Comparison of ENCODE assay signal across 23 cellular contexts in the genomic region with DNA sequence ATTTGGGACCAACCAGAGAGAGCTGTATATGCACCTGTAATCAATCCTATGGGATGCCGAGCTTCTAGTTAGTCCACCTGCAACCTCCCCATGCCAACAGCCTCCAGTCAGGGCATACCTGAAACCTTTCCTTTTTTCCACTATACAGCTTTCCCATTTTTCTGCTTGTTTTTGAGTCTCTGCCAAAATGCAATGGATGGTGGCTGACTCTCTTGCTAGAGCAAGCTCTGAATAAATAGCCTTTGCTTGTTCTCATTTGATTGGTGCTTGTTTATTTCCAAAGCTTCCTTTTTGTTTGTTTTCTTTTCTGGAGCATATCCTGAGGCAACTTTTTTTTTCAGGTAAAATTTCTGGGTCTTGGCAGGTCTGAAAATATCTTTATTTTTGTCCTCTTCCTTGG. TPM values are rescaled to one million over a fixed set of nuclear protein-coding genes. Genes with fewer than 3 reads are reported as not detected.
DNase-seq lines count a peak whose midpoint lies in the region; ATAC-seq and TF ChIP-seq lines count a peak whose summit lies in the region.
"Had no signal": no experiment of that assay in that cellular context is flagged by ENCODE, and none has a peak within 500 bp of the region (broad histone marks: within the 10 kb centered on the region; RNA-seq: fewer than 3 reads in every experiment).

No MANE protein-coding gene starts in this region.

- no peaks in the 10 kb centered on the region for H3K27me3 ChIP-seq in psoas muscle (ENCODE audit: insufficient read depth in 3 of 3, low read length in 2 of 3)
- H3K27me3 ChIP-seq: cardiac muscle cell had no signal

- peaks cover 42% of the 10 kb centered on the region for H3K4me1 ChIP-seq in psoas muscle

- H3K27ac ChIP-seq in 22Rv1 (peak overlapping the region; percentile 43), coronary artery (peak overlapping the region; percentile 2 to 57), psoas muscle (peak overlapping the region; percentile 54)
- H3K27ac ChIP-seq: cardiac muscle cell, lower lobe of right lung, SK-N-MC had no signal

- no peaks in the 10 kb centered on the region for H3K36me3 ChIP-seq in psoas muscle (ENCODE audit: insufficient read depth in 1 of 2, low read depth in 1 of 2)
- H3K36me3 ChIP-seq: cardiac muscle cell, lower lobe of right lung had no signal

- H3K4me3 ChIP-seq in LNCaP clone FGC (ENCODE audit: low read depth, low read length) (no peak overlapping the region), coronary artery (no peak overlapping the region), psoas muscle (no peak overlapping the region)
- H3K4me3 ChIP-seq: cardiac muscle cell, lower lobe of right lung, SK-N-MC had no signal

- DNase-seq in LNCaP clone FGC (ENCODE audit: low read depth) (peak; percentile 54), coronary artery (ENCODE audit: low spot score) (no peak), psoas muscle (no peak), hippocampal formation (lab: John Stamatoyannopoulos, UW) (no peak), posterior vena cava (ENCODE audit: low spot score) (no peak), COLO668 (lab: John Stamatoyannopoulos, UW; ENCODE audit: unreplicated experiment) (no peak), NCI-H226 (no peak)
- DNase-seq: activated CD4-positive, alpha-beta T cell treated with anti-CD3 and anti-CD28 coated beads for 36 hours; activated CD8-positive, alpha-beta memory T cell treated with anti-CD3 and anti-CD28 coated beads, Interleukin-2, amount 10 ng/mL, durations not matched to agents 7 days and 5 days; activated naive CD8-positive, alpha-beta T cell treated with anti-CD3 and anti-CD28 coated beads, Interleukin-2, amount 50 U/mL, for 24 hours; CD8-positive, alpha-beta T cell; DMS79 treated with DMSO at 0.1 percent for 48 hours; head of caudate nucleus; lower lobe of right lung; NCI-H748 treated with DMSO at 0.1 percent for 48 hours; stimulated activated CD4-positive, alpha-beta T cell treated with anti-CD3 and anti-CD28 coated beads, Interleukin-12 subunit alpha, Interleukin-12 subunit beta, amount 100 ng/mL, for 4 hours had no signal

- intact Hi-C loops in psoas muscle (cut with DNase I): no loop called here
- intact Hi-C loops in posterior vena cava (cut with DNase I): no loop called here

- TF ChIP-seq CTCF in 22Rv1 (IDR thresholded peaks at IDR 0.05): no peak
- no peak for TF ChIP-seq CTCF in LNCaP clone FGC (IDR thresholded peaks at IDR 0.05; ENCODE audit: control insufficient read depth, extremely low read depth, insufficient read depth)
- TF ChIP-seq CTCF in coronary artery (IDR thresholded peaks at IDR 0.05): no peak
- no peak for TF ChIP-seq CTCF in psoas muscle (IDR thresholded peaks at IDR 0.05)

- 88 to 100% (median 98%) methylated on average over 1 of the region's 1 CpG for WGBS in psoas muscle, 3 donors

- H3K9me3 ChIP-seq in psoas muscle: no peaks in the 10 kb centered on the region
- H3K9me3 ChIP-seq: lower lobe of right lung had no signal

- ATAC-seq in psoas muscle: no peak
- ATAC-seq: activated CD4-positive, alpha-beta T cell treated with anti-CD3 and anti-CD28 coated beads for 36 hours; activated CD8-positive, alpha-beta memory T cell treated with anti-CD3 and anti-CD28 coated beads, Interleukin-2, amount 10 ng/mL, durations not matched to agents 7 days and 5 days; activated naive CD8-positive, alpha-beta T cell treated with anti-CD3 and anti-CD28 coated beads, Interleukin-2, amount 50 U/mL, for 24 hours; activated T-helper 17 cell treated with anti-CD3 and anti-CD28 coated beads, Interleukin-2, amount 50 U/mL, for 72 hours; CD8-positive, alpha-beta T cell; lower lobe of right lung had no signal

RNA-seq across cellular contexts. Expression of a gene that starts 58.0 kb away (rescaled TPM):
- total RNA-seq in psoas muscle (not detected), posterior vena cava (not detected)
- polyA plus RNA-seq in psoas muscle: not detected
- total RNA-seq: activated CD4-positive, alpha-beta T cell treated with anti-CD3 and anti-CD28 coated beads for 36 hours; activated CD8-positive, alpha-beta memory T cell treated with anti-CD3 and anti-CD28 coated beads, Interleukin-2, amount 10 ng/mL, durations not matched to agents 7 days and 5 days; activated T-helper 17 cell treated with anti-CD3 and anti-CD28 coated beads, Interleukin-2, amount 50 U/mL, for 72 hours; cardiac muscle cell; CD8-positive, alpha-beta T cell; H1; lower lobe of right lung; myocyte had no signal
- polyA plus RNA-seq: cardiac muscle cell, esophagus, H1 had no signal
